1 cellular context compared by ENCODE assay signal in genomic region chr12:102417055-102417454, GRCh38.
TF ChIP-seq lines count a peak whose summit lies in the region.

No MANE protein-coding gene starts in this region.

TF ChIP-seq in HepG2, 621 proteins besides CTCF, POLR2A, EP300 and RAD21 (continued from another document and continues in another):
- TF ChIP-seq, protein P1, sequence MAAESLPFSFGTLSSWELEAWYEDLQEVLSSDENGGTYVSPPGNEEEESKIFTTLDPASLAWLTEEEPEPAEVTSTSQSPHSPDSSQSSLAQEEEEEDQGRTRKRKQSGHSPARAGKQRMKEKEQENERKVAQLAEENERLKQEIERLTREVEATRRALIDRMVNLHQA (CRISPR knock-in tag; IDR thresholded peaks at IDR 0.05): no peak
- TF ChIP-seq ZNF496 (CRISPR knock-in tag; IDR thresholded peaks at IDR 0.05; ENCODE audit: insufficient replicate concordance): no peak
- no peak for TF ChIP-seq POLR2AphosphoS5 (IDR thresholded peaks at IDR 0.05; ENCODE audit: low read depth, low read length)
- 0 out of 2 replicates have a peak, but pooled peaks have one; percentile 37 for TF ChIP-seq MED1 (CRISPR knock-in tag; IDR thresholded peaks at IDR 0.05)
- peak; percentile 38; the same call in 1 of the 2 replicates for TF ChIP-seq NFYC (CRISPR knock-in tag; IDR thresholded peaks at IDR 0.05)
- TF ChIP-seq ZFP62 (CRISPR knock-in tag; IDR thresholded peaks at IDR 0.05): no peak
- TF ChIP-seq SMYD3 (CRISPR knock-in tag; IDR thresholded peaks at IDR 0.05): no peak
- TF ChIP-seq BATF2 (CRISPR knock-in tag; IDR thresholded peaks at IDR 0.05): no peak
- no peak for TF ChIP-seq TCF7L2 (IDR thresholded peaks at IDR 0.05; ENCODE audit: low read depth, low read length)
- no peak for TF ChIP-seq ZEB1 (IDR thresholded peaks at IDR 0.05; ENCODE audit: insufficient replicate concordance, low read depth)
- TF ChIP-seq REL (CRISPR knock-in tag; conservative IDR thresholded peaks at IDR 0.05): no peak
- TF ChIP-seq ZBTB34 (CRISPR knock-in tag; IDR thresholded peaks at IDR 0.05): no peak
- TF ChIP-seq HOXA9 (CRISPR knock-in tag; IDR thresholded peaks at IDR 0.05; ENCODE audit: borderline replicate concordance): no peak
- no peak for TF ChIP-seq PHF5A (CRISPR knock-in tag; IDR thresholded peaks at IDR 0.05; ENCODE audit: low read depth, unreplicated experiment)
- peak; percentile 80; the same call in 1 of the 2 replicates for TF ChIP-seq POGZ (CRISPR knock-in tag; IDR thresholded peaks at IDR 0.05)
- 0 out of 2 replicates have a peak, but pooled peaks have one; percentile 14 for TF ChIP-seq KAT8 (CRISPR knock-in tag; IDR thresholded peaks at IDR 0.05)
- TF ChIP-seq, protein P2, sequence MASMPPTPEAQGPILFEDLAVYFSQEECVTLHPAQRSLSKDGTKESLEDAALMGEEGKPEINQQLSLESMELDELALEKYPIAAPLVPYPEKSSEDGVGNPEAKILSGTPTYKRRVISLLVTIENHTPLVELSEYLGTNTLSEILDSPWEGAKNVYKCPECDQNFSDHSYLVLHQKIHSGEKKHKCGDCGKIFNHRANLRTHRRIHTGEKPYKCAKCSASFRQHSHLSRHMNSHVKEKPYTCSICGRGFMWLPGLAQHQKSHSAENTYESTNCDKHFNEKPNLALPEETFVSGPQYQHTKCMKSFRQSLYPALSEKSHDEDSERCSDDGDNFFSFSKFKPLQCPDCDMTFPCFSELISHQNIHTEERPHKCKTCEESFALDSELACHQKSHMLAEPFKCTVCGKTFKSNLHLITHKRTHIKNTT (CRISPR knock-in tag; IDR thresholded peaks at IDR 0.05): no peak
- no peak for TF ChIP-seq PRMT3 (CRISPR knock-in tag; IDR thresholded peaks at IDR 0.05; ENCODE audit: borderline replicate concordance, low read depth)
- no peak for TF ChIP-seq ZNF253 (CRISPR knock-in tag; IDR thresholded peaks at IDR 0.05; ENCODE audit: borderline replicate concordance)
- no peak for TF ChIP-seq TSC22D2 (CRISPR knock-in tag; IDR thresholded peaks at IDR 0.05; ENCODE audit: borderline replicate concordance)
- no peak for TF ChIP-seq ZNF782 (CRISPR knock-in tag; IDR thresholded peaks at IDR 0.05; ENCODE audit: borderline replicate concordance)
- TF ChIP-seq HOXA5 (CRISPR knock-in tag; IDR thresholded peaks at IDR 0.05): no peak
- peak; percentile 96 for TF ChIP-seq TRIM24 (CRISPR knock-in tag; IDR thresholded peaks at IDR 0.05)
- TF ChIP-seq, protein P3, sequence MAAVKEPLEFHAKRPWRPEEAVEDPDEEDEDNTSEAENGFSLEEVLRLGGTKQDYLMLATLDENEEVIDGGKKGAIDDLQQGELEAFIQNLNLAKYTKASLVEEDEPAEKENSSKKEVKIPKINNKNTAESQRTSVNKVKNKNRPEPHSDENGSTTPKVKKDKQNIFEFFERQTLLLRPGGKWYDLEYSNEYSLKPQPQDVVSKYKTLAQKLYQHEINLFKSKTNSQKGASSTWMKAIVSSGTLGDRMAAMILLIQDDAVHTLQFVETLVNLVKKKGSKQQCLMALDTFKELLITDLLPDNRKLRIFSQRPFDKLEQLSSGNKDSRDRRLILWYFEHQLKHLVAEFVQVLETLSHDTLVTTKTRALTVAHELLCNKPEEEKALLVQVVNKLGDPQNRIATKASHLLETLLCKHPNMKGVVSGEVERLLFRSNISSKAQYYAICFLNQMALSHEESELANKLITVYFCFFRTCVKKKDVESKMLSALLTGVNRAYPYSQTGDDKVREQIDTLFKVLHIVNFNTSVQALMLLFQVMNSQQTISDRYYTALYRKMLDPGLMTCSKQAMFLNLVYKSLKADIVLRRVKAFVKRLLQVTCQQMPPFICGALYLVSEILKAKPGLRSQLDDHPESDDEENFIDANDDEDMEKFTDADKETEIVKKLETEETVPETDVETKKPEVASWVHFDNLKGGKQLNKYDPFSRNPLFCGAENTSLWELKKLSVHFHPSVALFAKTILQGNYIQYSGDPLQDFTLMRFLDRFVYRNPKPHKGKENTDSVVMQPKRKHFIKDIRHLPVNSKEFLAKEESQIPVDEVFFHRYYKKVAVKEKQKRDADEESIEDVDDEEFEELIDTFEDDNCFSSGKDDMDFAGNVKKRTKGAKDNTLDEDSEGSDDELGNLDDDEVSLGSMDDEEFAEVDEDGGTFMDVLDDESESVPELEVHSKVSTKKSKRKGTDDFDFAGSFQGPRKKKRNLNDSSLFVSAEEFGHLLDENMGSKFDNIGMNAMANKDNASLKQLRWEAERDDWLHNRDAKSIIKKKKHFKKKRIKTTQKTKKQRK (IDR thresholded peaks at IDR 0.05; ENCODE audit: low read length): no peak
- TF ChIP-seq ZNF749 (CRISPR knock-in tag; IDR thresholded peaks at IDR 0.05; ENCODE audit: borderline replicate concordance): no peak
- peak; percentile 80 for TF ChIP-seq RXRB (CRISPR knock-in tag; IDR thresholded peaks at IDR 0.05; ENCODE audit: borderline replicate concordance)
- no peak for TF ChIP-seq HNRNPLL (IDR thresholded peaks at IDR 0.05; ENCODE audit: low read depth, low read length, poor library complexity, severe bottlenecking)
- TF ChIP-seq HNRNPUL1 (IDR thresholded peaks at IDR 0.05; ENCODE audit: low read depth, low read length): no peak
- TF ChIP-seq ZNF598 (CRISPR knock-in tag; IDR thresholded peaks at IDR 0.05; ENCODE audit: borderline replicate concordance): no peak
- TF ChIP-seq, protein P4, sequence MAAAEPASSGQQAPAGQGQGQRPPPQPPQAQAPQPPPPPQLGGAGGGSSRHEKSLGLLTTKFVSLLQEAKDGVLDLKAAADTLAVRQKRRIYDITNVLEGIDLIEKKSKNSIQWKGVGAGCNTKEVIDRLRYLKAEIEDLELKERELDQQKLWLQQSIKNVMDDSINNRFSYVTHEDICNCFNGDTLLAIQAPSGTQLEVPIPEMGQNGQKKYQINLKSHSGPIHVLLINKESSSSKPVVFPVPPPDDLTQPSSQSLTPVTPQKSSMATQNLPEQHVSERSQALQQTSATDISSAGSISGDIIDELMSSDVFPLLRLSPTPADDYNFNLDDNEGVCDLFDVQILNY (CRISPR knock-in tag; conservative IDR thresholded peaks at IDR 0.05): no peak
- peak; percentile 77 for TF ChIP-seq CEBPG (CRISPR knock-in tag; IDR thresholded peaks at IDR 0.05)
- TF ChIP-seq, protein P5, sequence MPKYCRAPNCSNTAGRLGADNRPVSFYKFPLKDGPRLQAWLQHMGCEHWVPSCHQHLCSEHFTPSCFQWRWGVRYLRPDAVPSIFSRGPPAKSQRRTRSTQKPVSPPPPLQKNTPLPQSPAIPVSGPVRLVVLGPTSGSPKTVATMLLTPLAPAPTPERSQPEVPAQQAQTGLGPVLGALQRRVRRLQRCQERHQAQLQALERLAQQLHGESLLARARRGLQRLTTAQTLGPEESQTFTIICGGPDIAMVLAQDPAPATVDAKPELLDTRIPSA (CRISPR knock-in tag; IDR thresholded peaks at IDR 0.05; ENCODE audit: borderline replicate concordance): no peak
- TF ChIP-seq ZFAT (CRISPR knock-in tag; conservative IDR thresholded peaks at IDR 0.05): no peak
- no peak for TF ChIP-seq HHEX (CRISPR knock-in tag; IDR thresholded peaks at IDR 0.05)
- TF ChIP-seq U2AF2 (IDR thresholded peaks at IDR 0.05; ENCODE audit: low read depth, low read length): no peak
- TF ChIP-seq KLF13 (CRISPR knock-in tag; IDR thresholded peaks at IDR 0.05): no peak
- TF ChIP-seq, protein P6, sequence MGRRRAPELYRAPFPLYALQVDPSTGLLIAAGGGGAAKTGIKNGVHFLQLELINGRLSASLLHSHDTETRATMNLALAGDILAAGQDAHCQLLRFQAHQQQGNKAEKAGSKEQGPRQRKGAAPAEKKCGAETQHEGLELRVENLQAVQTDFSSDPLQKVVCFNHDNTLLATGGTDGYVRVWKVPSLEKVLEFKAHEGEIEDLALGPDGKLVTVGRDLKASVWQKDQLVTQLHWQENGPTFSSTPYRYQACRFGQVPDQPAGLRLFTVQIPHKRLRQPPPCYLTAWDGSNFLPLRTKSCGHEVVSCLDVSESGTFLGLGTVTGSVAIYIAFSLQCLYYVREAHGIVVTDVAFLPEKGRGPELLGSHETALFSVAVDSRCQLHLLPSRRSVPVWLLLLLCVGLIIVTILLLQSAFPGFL (CRISPR knock-in tag; IDR thresholded peaks at IDR 0.05): no peak
- TF ChIP-seq NCOA1 (CRISPR knock-in tag; IDR thresholded peaks at IDR 0.05): no peak
- no peak for TF ChIP-seq JDP2 (CRISPR knock-in tag; IDR thresholded peaks at IDR 0.05; ENCODE audit: borderline replicate concordance)
- TF ChIP-seq, protein P7, sequence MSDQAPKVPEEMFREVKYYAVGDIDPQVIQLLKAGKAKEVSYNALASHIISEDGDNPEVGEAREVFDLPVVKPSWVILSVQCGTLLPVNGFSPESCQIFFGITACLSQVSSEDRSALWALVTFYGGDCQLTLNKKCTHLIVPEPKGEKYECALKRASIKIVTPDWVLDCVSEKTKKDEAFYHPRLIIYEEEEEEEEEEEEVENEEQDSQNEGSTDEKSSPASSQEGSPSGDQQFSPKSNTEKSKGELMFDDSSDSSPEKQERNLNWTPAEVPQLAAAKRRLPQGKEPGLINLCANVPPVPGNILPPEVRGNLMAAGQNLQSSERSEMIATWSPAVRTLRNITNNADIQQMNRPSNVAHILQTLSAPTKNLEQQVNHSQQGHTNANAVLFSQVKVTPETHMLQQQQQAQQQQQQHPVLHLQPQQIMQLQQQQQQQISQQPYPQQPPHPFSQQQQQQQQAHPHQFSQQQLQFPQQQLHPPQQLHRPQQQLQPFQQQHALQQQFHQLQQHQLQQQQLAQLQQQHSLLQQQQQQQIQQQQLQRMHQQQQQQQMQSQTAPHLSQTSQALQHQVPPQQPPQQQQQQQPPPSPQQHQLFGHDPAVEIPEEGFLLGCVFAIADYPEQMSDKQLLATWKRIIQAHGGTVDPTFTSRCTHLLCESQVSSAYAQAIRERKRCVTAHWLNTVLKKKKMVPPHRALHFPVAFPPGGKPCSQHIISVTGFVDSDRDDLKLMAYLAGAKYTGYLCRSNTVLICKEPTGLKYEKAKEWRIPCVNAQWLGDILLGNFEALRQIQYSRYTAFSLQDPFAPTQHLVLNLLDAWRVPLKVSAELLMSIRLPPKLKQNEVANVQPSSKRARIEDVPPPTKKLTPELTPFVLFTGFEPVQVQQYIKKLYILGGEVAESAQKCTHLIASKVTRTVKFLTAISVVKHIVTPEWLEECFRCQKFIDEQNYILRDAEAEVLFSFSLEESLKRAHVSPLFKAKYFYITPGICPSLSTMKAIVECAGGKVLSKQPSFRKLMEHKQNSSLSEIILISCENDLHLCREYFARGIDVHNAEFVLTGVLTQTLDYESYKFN (CRISPR knock-in tag; conservative IDR thresholded peaks at IDR 0.05): peak; percentile 52; the same call in 1 of the 2 replicates
- TF ChIP-seq ATF1 (CRISPR knock-in tag; IDR thresholded peaks at IDR 0.05): no peak
- peak; percentile 66; the same call in 1 of the 2 replicates for TF ChIP-seq SALL1 (CRISPR knock-in tag; IDR thresholded peaks at IDR 0.05)
- TF ChIP-seq, protein P8, sequence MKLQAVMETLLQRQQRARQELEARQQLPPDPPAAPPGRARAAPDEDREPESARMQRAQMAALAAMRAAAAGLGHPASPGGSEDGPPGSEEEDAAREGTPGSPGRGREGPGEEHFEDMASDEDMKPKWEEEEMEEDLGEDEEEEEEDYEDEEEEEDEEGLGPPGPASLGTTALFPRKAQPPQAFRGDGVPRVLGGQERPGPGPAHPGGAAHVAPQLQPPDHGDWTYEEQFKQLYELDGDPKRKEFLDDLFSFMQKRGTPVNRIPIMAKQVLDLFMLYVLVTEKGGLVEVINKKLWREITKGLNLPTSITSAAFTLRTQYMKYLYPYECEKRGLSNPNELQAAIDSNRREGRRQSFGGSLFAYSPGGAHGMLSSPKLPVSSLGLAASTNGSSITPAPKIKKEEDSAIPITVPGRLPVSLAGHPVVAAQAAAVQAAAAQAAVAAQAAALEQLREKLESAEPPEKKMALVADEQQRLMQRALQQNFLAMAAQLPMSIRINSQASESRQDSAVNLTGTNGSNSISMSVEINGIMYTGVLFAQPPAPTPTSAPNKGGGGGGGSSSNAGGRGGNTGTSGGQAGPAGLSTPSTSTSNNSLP (IDR thresholded peaks at IDR 0.05; ENCODE audit: low read depth, low read length): no peak
- peak; percentile 78 to 89 for TF ChIP-seq NR2F1 (CRISPR knock-in tag; IDR thresholded peaks at IDR 0.05)
- no peak for TF ChIP-seq LBX2 (CRISPR knock-in tag; IDR thresholded peaks at IDR 0.05; ENCODE audit: borderline replicate concordance)
- no peak for TF ChIP-seq ZBTB7A (CRISPR knock-in tag; IDR thresholded peaks at IDR 0.05)
